In genomic region chr18:54453996-54454395, GRCh38 we compare ENCODE assay signal across 22 cellular contexts.
"Had no signal": no experiment of that assay in that cellular context is flagged by ENCODE, and none has a peak within 500 bp of the region (broad histone marks: within the 10 kb centered on the region; RNA-seq: fewer than 3 reads in every experiment).

No MANE protein-coding gene starts in this region.

- H3K36me3 ChIP-seq: Peyer's patch, WERI-Rb-1 had no signal

- H3K4me3 Mint-ChIP-seq: activated CD4-positive, alpha-beta T cell treated with anti-CD3 and anti-CD28 coated beads for 36 hours; activated CD8-positive, alpha-beta T cell treated with anti-CD3 and anti-CD28 coated beads, Interleukin-2, amount 10 ng/mL, durations not matched to agents 7 days and 5 days; activated naive CD4-positive, alpha-beta T cell treated with anti-CD3 and anti-CD28 coated beads, Interleukin-2, amount 50 U/mL, for 24 hours; activated T-cell treated with anti-CD3 and anti-CD28 coated beads, Interleukin-2, amount 50 U/mL, for 24 hours; activated T-helper 1 cell treated with anti-CD3 and anti-CD28 coated beads, Interleukin-12 subunit alpha, Interleukin-12 subunit beta, Interleukin-2, Interleukin-4 antibody, amounts not matched to agents 30 ng/mL and 10 ng/mL and 1 ng/mL, durations not matched to agents 14 hours and 24 hours and 36 hours; central memory CD8-positive, alpha-beta T cell; T-cell had no signal

- H3K9me3 Mint-ChIP-seq: activated naive CD4-positive, alpha-beta T cell treated with anti-CD3 and anti-CD28 coated beads, Interleukin-2, amount 50 U/mL, for 24 hours; activated T-cell treated with anti-CD3 and anti-CD28 coated beads, Interleukin-2, amount 50 U/mL, for 24 hours; activated T-helper 1 cell treated with anti-CD3 and anti-CD28 coated beads, Interleukin-12 subunit alpha, Interleukin-12 subunit beta, Interleukin-2, Interleukin-4 antibody, amounts not matched to agents 30 ng/mL and 10 ng/mL and 1 ng/mL, durations not matched to agents 14 hours and 24 hours and 36 hours; central memory CD8-positive, alpha-beta T cell; T-cell had no signal

- H3K4me1 Mint-ChIP-seq: activated CD4-positive, alpha-beta T cell treated with anti-CD3 and anti-CD28 coated beads for 36 hours; activated naive CD4-positive, alpha-beta T cell treated with anti-CD3 and anti-CD28 coated beads, Interleukin-2, amount 50 U/mL, for 24 hours; central memory CD8-positive, alpha-beta T cell; T-cell had no signal

- H3K4me3 ChIP-seq: Peyer's patch had no signal

- H3K36me3 Mint-ChIP-seq: activated naive CD4-positive, alpha-beta T cell treated with anti-CD3 and anti-CD28 coated beads, Interleukin-2, amount 50 U/mL, for 24 hours; T-cell had no signal

- H3K27me3 ChIP-seq: Peyer's patch had no signal

- DNase-seq: activated CD4-positive, alpha-beta T cell treated with anti-CD3 and anti-CD28 coated beads for 36 hours; activated CD4-positive, alpha-beta T cell treated with anti-CD3 and anti-CD28 coated beads, Interleukin-2, amount 50 U/mL, for 4 hours; activated CD8-positive, alpha-beta memory T cell treated with anti-CD3 and anti-CD28 coated beads, Interleukin-2, amount 50 U/mL, for 48 hours; activated CD8-positive, alpha-beta T cell treated with anti-CD3 and anti-CD28 coated beads, Interleukin-2, amount 10 ng/mL, durations not matched to agents 7 days and 5 days; activated effector memory CD4-positive, alpha-beta T cell treated with Interleukin-2 at 50 U/mL for 16 hours; activated naive CD4-positive, alpha-beta T cell; activated T-cell treated with anti-CD3 and anti-CD28 coated beads, Interleukin-2, amount 50 U/mL, for 24 hours; aorta; Karpas-422; NCI-H146; NCI-H187 treated with DMSO at 0.1 percent for 48 hours; NCI-H345; NCI-H510A; NCI-H526 treated with DMSO at 0.1 percent for 48 hours; Peyer's patch; SHP77 treated with DMSO at 0.1 percent for 48 hours; T-cell; T-helper 2 cell; WERI-Rb-1 had no signal

- H3K9me3 ChIP-seq: Peyer's patch had no signal

- H3K27ac ChIP-seq: Peyer's patch, WERI-Rb-1 had no signal

- ATAC-seq: activated CD4-positive, alpha-beta T cell treated with anti-CD3 and anti-CD28 coated beads for 36 hours; activated CD8-positive, alpha-beta T cell treated with anti-CD3 and anti-CD28 coated beads, Interleukin-2, amount 10 ng/mL, durations not matched to agents 7 days and 5 days; T-cell had no signal

- H3K4me1 ChIP-seq: Peyer's patch had no signal

- H3K27ac Mint-ChIP-seq: activated CD4-positive, alpha-beta T cell treated with anti-CD3 and anti-CD28 coated beads for 36 hours; activated CD8-positive, alpha-beta T cell treated with anti-CD3 and anti-CD28 coated beads, Interleukin-2, amount 10 ng/mL, durations not matched to agents 7 days and 5 days; activated naive CD4-positive, alpha-beta T cell treated with anti-CD3 and anti-CD28 coated beads, Interleukin-2, amount 50 U/mL, for 24 hours; activated T-cell treated with anti-CD3 and anti-CD28 coated beads, Interleukin-2, amount 50 U/mL, for 24 hours; activated T-helper 1 cell treated with anti-CD3 and anti-CD28 coated beads, Interleukin-12 subunit alpha, Interleukin-12 subunit beta, Interleukin-2, Interleukin-4 antibody, amounts not matched to agents 30 ng/mL and 10 ng/mL and 1 ng/mL, durations not matched to agents 14 hours and 24 hours and 36 hours; T-cell had no signal
